Comparison of ENCODE assay signal across 23 cellular contexts in genomic region chr20:41124451-41125094, GRCh38. TPM values are rescaled to one million over a fixed set of nuclear protein-coding genes. Genes with fewer than 3 reads are reported as not detected.
DNase-seq lines count a peak whose midpoint lies in the region; ATAC-seq and TF ChIP-seq lines count a peak whose summit lies in the region.
"Had no signal": no experiment of that assay in that cellular context is flagged by ENCODE, and none has a peak within 500 bp of the region (broad histone marks: within the 10 kb centered on the region; RNA-seq: fewer than 3 reads in every experiment).

No MANE protein-coding gene starts in this region.

- no peak overlapping the region for H3K4me3 Mint-ChIP-seq in stimulated activated naive CD8-positive, alpha-beta T cell treated with anti-CD3 and anti-CD28 coated beads, Interleukin-15, Interleukin-2, amounts not matched to agents 100 ng/mL and 50 ng/mL, for 24 hours
- H3K4me3 Mint-ChIP-seq in activated T-helper 17 cell treated with anti-CD3 and anti-CD28 coated beads, Interleukin-2, amount 50 U/mL, for 72 hours = no peak overlapping the region

- TF ChIP-seq CTCF in mucosa of descending colon (IDR thresholded peaks at IDR 0.05) (no peak), sigmoid colon (IDR thresholded peaks at IDR 0.05) (no peak), thyroid gland (IDR thresholded peaks at IDR 0.05) (no peak)

- H3K27me3 ChIP-seq in sigmoid colon (no peaks in the 10 kb centered on the region), thyroid gland (no peaks in the 10 kb centered on the region)
- H3K27me3 ChIP-seq: suprapubic skin, vagina had no signal

- 22 to 74% methylated on average over 3 of the region's 3 CpGs for WGBS in sigmoid colon, 2 donors
- WGBS in thyroid gland, 2 donors = 79 to 85% methylated on average over 3 of the region's 3 CpGs

- peaks cover 59% of the 10 kb centered on the region for H3K36me3 Mint-ChIP-seq in stimulated activated naive CD8-positive, alpha-beta T cell treated with anti-CD3 and anti-CD28 coated beads, Interleukin-15, Interleukin-2, amounts not matched to agents 100 ng/mL and 50 ng/mL, for 24 hours (ENCODE audit: low read depth)
- H3K36me3 Mint-ChIP-seq in activated T-helper 17 cell treated with anti-CD3 and anti-CD28 coated beads, Interleukin-2, amount 50 U/mL, for 72 hours (ENCODE audit: low read depth) = peaks cover 76% of the 10 kb centered on the region

- H3K4me3 ChIP-seq in mucosa of descending colon (no peak overlapping the region), sigmoid colon (no peak overlapping the region), thyroid gland (replicated peaks in 1 of 3) (no peak overlapping the region)
- H3K4me3 ChIP-seq: suprapubic skin, vagina had no signal

- peaks cover 8% of the 10 kb centered on the region for H3K4me1 ChIP-seq in mucosa of descending colon (ENCODE audit: low read depth)
- H3K4me1 ChIP-seq in sigmoid colon = peaks cover 0 to 7% (median 0%) of the 10 kb centered on the region in 4 donors
- H3K4me1 ChIP-seq in thyroid gland = peaks cover 0 to 3% of the 10 kb centered on the region in 2 donors
- H3K4me1 ChIP-seq: suprapubic skin, vagina had no signal

- H3K9me3 ChIP-seq in mucosa of descending colon (no peaks in the 10 kb centered on the region), sigmoid colon (no peaks in the 10 kb centered on the region), thyroid gland (no peaks in the 10 kb centered on the region)
- H3K9me3 ChIP-seq: SK-N-SH, suprapubic skin, vagina had no signal

- H3K9me3 Mint-ChIP-seq in stimulated activated naive CD8-positive, alpha-beta T cell treated with anti-CD3 and anti-CD28 coated beads, Interleukin-15, Interleukin-2, amounts not matched to agents 100 ng/mL and 50 ng/mL, for 24 hours = no peaks in the 10 kb centered on the region
- no peaks in the 10 kb centered on the region for H3K9me3 Mint-ChIP-seq in activated T-helper 17 cell treated with anti-CD3 and anti-CD28 coated beads, Interleukin-2, amount 50 U/mL, for 72 hours

- H3K4me1 Mint-ChIP-seq in stimulated activated naive CD8-positive, alpha-beta T cell treated with anti-CD3 and anti-CD28 coated beads, Interleukin-15, Interleukin-2, amounts not matched to agents 100 ng/mL and 50 ng/mL, for 24 hours (ENCODE audit: low read depth) = no peaks in the 10 kb centered on the region
- no peaks in the 10 kb centered on the region for H3K4me1 Mint-ChIP-seq in activated T-helper 17 cell treated with anti-CD3 and anti-CD28 coated beads, Interleukin-2, amount 50 U/mL, for 72 hours

- TF ChIP-seq POLR2A in sigmoid colon (IDR thresholded peaks at IDR 0.05) (no peak), thyroid gland (IDR thresholded peaks at IDR 0.05) (no peak)

- intact Hi-C loops in mucosa of descending colon (cut with DNase I, micrococcal nuclease) = no loop called here
- intact Hi-C loops in sigmoid colon (cut with DNase I) = no loop called here
- intact Hi-C loops in thyroid gland (cut with DNase I) = no loop called here

- H3K27ac ChIP-seq in sigmoid colon (no peak overlapping the region), thyroid gland (no peak overlapping the region)
- H3K27ac ChIP-seq: suprapubic skin, vagina, WERI-Rb-1 had no signal

- H3K27ac Mint-ChIP-seq in stimulated activated naive CD8-positive, alpha-beta T cell treated with anti-CD3 and anti-CD28 coated beads, Interleukin-15, Interleukin-2, amounts not matched to agents 100 ng/mL and 50 ng/mL, for 24 hours = peak overlapping the region; percentile 11
- peak overlapping the region; percentile 11 for H3K27ac Mint-ChIP-seq in activated T-helper 17 cell treated with anti-CD3 and anti-CD28 coated beads, Interleukin-2, amount 50 U/mL, for 72 hours

- ATAC-seq in stimulated activated naive CD8-positive, alpha-beta T cell treated with anti-CD3 and anti-CD28 coated beads, Interleukin-15, Interleukin-2, amounts not matched to agents 100 U/mL and 50 U/mL, for 24 hours = no peak
- no peak for ATAC-seq in activated T-helper 17 cell treated with anti-CD3 and anti-CD28 coated beads, Interleukin-2, amount 50 U/mL, for 72 hours (replicated peaks)
- peak; percentile 97 for ATAC-seq in mucosa of descending colon
- no peak for ATAC-seq in esophagus mucosa

- TF ChIP-seq EP300 in sigmoid colon (IDR thresholded peaks at IDR 0.05) = no peak

- DNase-seq in stimulated activated naive CD8-positive, alpha-beta T cell treated with anti-CD3 and anti-CD28 coated beads, Interleukin-15, Interleukin-2, amounts not matched to agents 100 U/mL and 50 U/mL, for 24 hours = no peak
- peak in 2 of 3 donors; percentile 64 to 66 for DNase-seq in mucosa of descending colon
- no peak for DNase-seq in sigmoid colon
- DNase-seq in thyroid gland = no peak
- DNase-seq: activated CD4-positive, alpha-beta T cell treated with anti-CD3 and anti-CD28 coated beads, Interleukin-2, amount 50 U/mL, for 1 hour; activated naive CD4-positive, alpha-beta T cell treated with Interleukin-2 at 50 U/mL for 16 hours; aorta; caudate nucleus; DMS153; NCI-H1105 treated with DMSO at 0.1 percent for 48 hours; NCI-H2081; NCI-H345; NCI-H774; RPMI8226; SK-N-SH; stimulated activated CD4-positive, alpha-beta T cell treated with anti-CD3 and anti-CD28 coated beads, Interleukin-1b, Interleukin-23, amount 100 ng/mL, for 48 hours; T-helper 9 cell; WERI-Rb-1 had no signal

- H3K36me3 ChIP-seq in mucosa of descending colon (ENCODE audit: low read depth) (no peaks in the 10 kb centered on the region), sigmoid colon (peaks cover 14 to 71% (median 50%) of the 10 kb centered on the region in 4 donors), thyroid gland (peaks cover 35 to 47% of the 10 kb centered on the region in 2 donors)

- no peaks in the 10 kb centered on the region for H3K27me3 Mint-ChIP-seq in stimulated activated naive CD8-positive, alpha-beta T cell treated with anti-CD3 and anti-CD28 coated beads, Interleukin-15, Interleukin-2, amounts not matched to agents 100 ng/mL and 50 ng/mL, for 24 hours
- H3K27me3 Mint-ChIP-seq in activated T-helper 17 cell treated with anti-CD3 and anti-CD28 coated beads, Interleukin-2, amount 50 U/mL, for 72 hours = no peaks in the 10 kb centered on the region

RNA-seq across cellular contexts. Expression of gene PLCG1, which starts 12.8 kb away (rescaled TPM):
- total RNA-seq in activated T-helper 17 cell treated with anti-CD3 and anti-CD28 coated beads, Interleukin-2, amount 50 U/mL, for 72 hours = 100 to 1,000 TPM; 184 to 628 TPM
- 10 to 100 TPM; 65.2 to 98.4 (median 85.4) TPM for total RNA-seq in mucosa of descending colon
- 100 to 1,000 TPM in 1 of 4 donors, 10 to 100 TPM in 3; 48.5 to 152 (median 67.0) TPM for total RNA-seq in sigmoid colon
- polyA plus RNA-seq in sigmoid colon = 10 to 100 TPM in 2 of 3 donors, 1 to 10 TPM in 1; 9.9 to 57.6 (median 19.8) TPM
- total RNA-seq in esophagus mucosa = 27.1 TPM
- 100 to 1,000 TPM; 146 to 252 (median 164) TPM for total RNA-seq in thyroid gland

Comparison
In these comparisons a context has a peak if more than half of its experiments do, and no peak if none do; other contexts are left out.
1. DNase-seq: peak in mucosa of descending colon (2 of 3); none in stimulated activated naive CD8-positive, alpha-beta T cell treated with anti-CD3 and anti-CD28 coated beads, Interleukin-15, Interleukin-2, amounts not matched to agents 100 U/mL and 50 U/mL, for 24 hours (single experiment), sigmoid colon (single experiment) and thyroid gland (0 of 2).